ENCODE assay signal across 6 cellular contexts in the genomic region with DNA sequence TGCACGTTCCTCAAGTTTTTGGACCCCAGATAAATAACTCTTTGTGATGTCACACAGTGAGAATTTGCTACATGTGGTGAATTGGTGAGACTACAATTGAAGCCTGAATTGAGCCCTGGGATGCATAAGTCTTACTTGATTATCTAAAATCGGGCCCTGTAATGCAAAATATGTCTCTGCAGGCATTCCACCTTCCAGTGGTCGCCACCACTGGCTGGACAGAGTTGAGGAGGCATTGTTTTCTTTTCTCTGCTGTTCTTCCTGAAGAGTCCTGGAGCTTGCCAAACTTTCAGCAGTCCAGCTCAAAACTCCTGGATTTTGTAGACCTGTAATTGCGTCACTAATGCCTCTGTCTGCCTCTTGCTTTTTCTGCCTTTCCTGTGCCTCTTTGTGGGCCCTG. TPM values are rescaled to one million over a fixed set of nuclear protein-coding genes. Genes with fewer than 3 reads are reported as not detected.
"Had no signal": no experiment of that assay in that cellular context is flagged by ENCODE, and none has a peak within 500 bp of the region (broad histone marks: within the 10 kb centered on the region; RNA-seq: fewer than 3 reads in every experiment).

No MANE protein-coding gene starts in this region.

RNA-seq across cellular contexts. Expression of a gene that starts 23.5 kb away (rescaled TPM):
- total RNA-seq: HepG2, HT-29, HT1080, IMR-90, K562 had no signal
- polyA plus RNA-seq: HepG2, IgD-negative memory B cell, IMR-90, K562 had no signal
